ENCODE assay signal across 23 cellular contexts in genomic region chr1:154735801-154736163, GRCh38.
DNase-seq lines count a peak whose midpoint lies in the region; ATAC-seq, FAIRE-seq and TF ChIP-seq lines count a peak whose summit lies in the region.
"Had no signal": no experiment of that assay in that cellular context is flagged by ENCODE, and none has a peak within 500 bp of the region (broad histone marks: within the 10 kb centered on the region; RNA-seq: fewer than 3 reads in every experiment).

No MANE protein-coding gene starts in this region.

- DNase-seq in activated naive CD4-positive, alpha-beta T cell treated with Interleukin-2 at 50 U/mL for 16 hours, result no peak
- DNase-seq in UCSD-AML1 (lab: John Stamatoyannopoulos, UW; ENCODE audit: unreplicated experiment), result peak; percentile 43
- peak; percentile 32 for DNase-seq in epithelial cell of esophagus (ENCODE audit: low read depth)
- no peak for DNase-seq in RCC 7860 (ENCODE audit: low spot score)
- DNase-seq in KBM-7, result no peak
- DNase-seq: body of pancreas; CD4-positive, alpha-beta T cell; DMS 273 treated with DMSO at 0.1 percent for 48 hours; effector CD8-positive, alpha-beta T cell; esophagus squamous epithelium; gastrocnemius medialis; HCEC 1CT; hypothalamus; left ventricle myocardium superior; NCI-H1417 treated with DMSO at 0.1 percent for 48 hours; NCI-H2107; nephron progenitor cell; posterior cingulate gyrus had no signal

- no peaks in the 10 kb centered on the region for H3K9me3 Mint-ChIP-seq in activated naive CD4-positive, alpha-beta T cell treated with anti-CD3 and anti-CD28 coated beads, Interleukin-2, amount 50 U/mL, for 24 hours
- H3K9me3 Mint-ChIP-seq: CD4-positive, alpha-beta T cell had no signal

- peaks cover 48% of the 10 kb centered on the region for H3K4me1 Mint-ChIP-seq in activated naive CD4-positive, alpha-beta T cell treated with anti-CD3 and anti-CD28 coated beads, Interleukin-2, amount 50 U/mL, for 24 hours
- H3K4me1 Mint-ChIP-seq: IgD-negative memory B cell had no signal

- in situ Hi-C loops in KBM-7 (cut with MboI; ENCODE audit: low pct_unique_long_range_greater_than_20kb, low sequenced_read_pairs), result no loop called here

- no peak for FAIRE-seq in RCC 7860 (lab: Jason Lieb, UNC)
- FAIRE-seq: GM18507 had no signal

- no peak overlapping the region for H3K4me3 Mint-ChIP-seq in activated naive CD4-positive, alpha-beta T cell treated with anti-CD3 and anti-CD28 coated beads, Interleukin-2, amount 50 U/mL, for 24 hours
- H3K4me3 Mint-ChIP-seq: CD4-positive, alpha-beta T cell; IgD-negative memory B cell; nephron progenitor cell had no signal

- no peak overlapping the region for H3K4me3 ChIP-seq in epithelial cell of esophagus (ENCODE audit: low read length)
- H3K4me3 ChIP-seq: body of pancreas, esophagus squamous epithelium, gastrocnemius medialis had no signal

- no peaks in the 10 kb centered on the region for H3K27me3 Mint-ChIP-seq in activated naive CD4-positive, alpha-beta T cell treated with anti-CD3 and anti-CD28 coated beads, Interleukin-2, amount 50 U/mL, for 24 hours

- H3K27ac Mint-ChIP-seq in activated naive CD4-positive, alpha-beta T cell treated with anti-CD3 and anti-CD28 coated beads, Interleukin-2, amount 50 U/mL, for 24 hours, result peak overlapping the region; percentile 43
- H3K27ac Mint-ChIP-seq: CD4-positive, alpha-beta T cell; IgD-negative memory B cell; nephron progenitor cell had no signal

- TF ChIP-seq CTCF in epithelial cell of esophagus (IDR thresholded peaks at IDR 0.05; ENCODE audit: insufficient read depth, low read depth, low read length, missing control alignments), result no peak

- no peak for ATAC-seq in GM18511 (IDR thresholded peaks at IDR 0.05; ENCODE audit: unreplicated experiment)
- ATAC-seq: body of pancreas, gastrocnemius medialis, left ventricle myocardium superior, sciatic nerve had no signal

- no peaks in the 10 kb centered on the region for H3K36me3 Mint-ChIP-seq in activated naive CD4-positive, alpha-beta T cell treated with anti-CD3 and anti-CD28 coated beads, Interleukin-2, amount 50 U/mL, for 24 hours
- H3K36me3 Mint-ChIP-seq: IgD-negative memory B cell had no signal

Comparison
In these comparisons a context has a peak if more than half of its experiments do, and no peak if none do; other contexts are left out.
1. DNase-seq: peak in UCSD-AML1 (single experiment) and epithelial cell of esophagus (single experiment); none in activated naive CD4-positive, alpha-beta T cell treated with Interleukin-2 at 50 U/mL for 16 hours (single experiment), RCC 7860 (single experiment) and KBM-7 (single experiment).